8 cellular contexts compared by ENCODE assay signal in genomic region chr12:53726342-53726741, GRCh38. TPM values are rescaled to one million over a fixed set of nuclear protein-coding genes. Genes with fewer than 3 reads are reported as not detected.
DNase-seq lines count a peak whose midpoint lies in the region; ATAC-seq, FAIRE-seq and TF ChIP-seq lines count a peak whose summit lies in the region.

No MANE protein-coding gene starts in this region.

- no peaks in the 10 kb centered on the region for H3K9me3 Mint-ChIP-seq in progenitor cell of endocrine pancreas (ENCODE audit: low read depth)

- H3K36me3 ChIP-seq in GM06990 (ENCODE audit: control insufficient read depth, insufficient read depth, low read length) (peaks cover 6% of the 10 kb centered on the region), PC-9 (ENCODE audit: low read depth) (no peaks in the 10 kb centered on the region), endothelial cell of umbilical vein (ENCODE audit: control insufficient read depth in 2 of 2, extremely low read depth in 1 of 2, insufficient read depth in 2 of 2, low read length in 2 of 2) (peaks cover 0 to 27% of the 10 kb centered on the region in 2 experiments), WERI-Rb-1 (no peaks in the 10 kb centered on the region; the same call in none of the 2 replicates)

- no peak for ATAC-seq in left colon

- TF ChIP-seq CTCF in GM06990 (IDR thresholded peaks at IDR 0.05; ENCODE audit: insufficient read depth, low read length, poor library complexity, severe bottlenecking) (no peak), PC-9 (conservative IDR thresholded peaks at IDR 0.05) (no peak), endothelial cell of umbilical vein (IDR thresholded peaks at IDR 0.05; ENCODE audit: extremely low read depth in 1 of 2, insufficient read depth in 1 of 2, low read depth in 1 of 2, low read length in 2 of 2) (no peak), progenitor cell of endocrine pancreas (IDR thresholded peaks at IDR 0.05; ENCODE audit: unreplicated experiment) (no peak), WERI-Rb-1 (IDR thresholded peaks at IDR 0.05; ENCODE audit: low read depth, low read length) (no peak)

- H3F3A ChIP-seq in PC-9 (ENCODE audit: insufficient read depth, low read depth) = no peaks in the 10 kb centered on the region

- POLR2A ChIA-PET in PC-9 (lab: Charles Lee; ENCODE audit: unreplicated experiment) = interaction anchor here (0.6 kb wide), 1 partner anchor 10 kb away, joined by 7 read pairs; no protein-coding TSS in a partner anchor
- POLR2A ChIA-PET in endothelial cell of umbilical vein (lab: Charles Lee) = no interaction called here

- H3K27me3 ChIP-seq in GM06990 (replicated peaks; ENCODE audit: control insufficient read depth, insufficient read depth, low read length) (no peaks in the 10 kb centered on the region), PC-9 (ENCODE audit: insufficient read depth, low read depth) (no peaks in the 10 kb centered on the region), endothelial cell of umbilical vein (ENCODE audit: control insufficient read depth in 2 of 2, insufficient read depth in 2 of 2, low read length in 2 of 2) (peaks cover 1 to 7% of the 10 kb centered on the region in 2 experiments), WERI-Rb-1 (ENCODE audit: insufficient read depth, low read depth, severe bottlenecking) (no peaks in the 10 kb centered on the region)

- no peaks in the 10 kb centered on the region for H3K79me2 ChIP-seq in PC-9 (ENCODE audit: low read depth)
- H3K79me2 ChIP-seq in endothelial cell of umbilical vein (ENCODE audit: control insufficient read depth, insufficient read depth, low read length) = no peaks in the 10 kb centered on the region

- H3K9ac ChIP-seq in endothelial cell of umbilical vein (replicated peaks; ENCODE audit: extremely low read depth, insufficient read depth, low read length) = peak overlapping the region; percentile 61

- peaks cover 18% of the 10 kb centered on the region for H3K4me1 ChIP-seq in PC-9 (replicated peaks; ENCODE audit: insufficient read depth)
- H3K4me1 ChIP-seq in endothelial cell of umbilical vein (ENCODE audit: control insufficient read depth, extremely low read depth, insufficient read depth, low read length) = peaks cover 14% of the 10 kb centered on the region

- no peak overlapping the region for H3K27ac ChIP-seq in PC-9
- no peak overlapping the region for H3K27ac ChIP-seq in endothelial cell of umbilical vein (ENCODE audit: insufficient read depth, low read depth, low read length)
- H3K27ac ChIP-seq in WERI-Rb-1 = no peak overlapping the region

- H3K9me1 ChIP-seq in endothelial cell of umbilical vein (replicated peaks; ENCODE audit: control insufficient read depth, extremely low read depth, insufficient read depth, low read length) = no peaks in the 10 kb centered on the region

- H3K9me3 ChIP-seq in PC-9 (ENCODE audit: insufficient read depth, low read depth) = no peaks in the 10 kb centered on the region
- no peaks in the 10 kb centered on the region for H3K9me3 ChIP-seq in endothelial cell of umbilical vein (replicated peaks; ENCODE audit: control insufficient read depth, insufficient read depth, low read length)
- H3K9me3 ChIP-seq in WERI-Rb-1 (ENCODE audit: severe bottlenecking) = no peaks in the 10 kb centered on the region

- H4K20me1 ChIP-seq in PC-9 (ENCODE audit: insufficient read depth) = no peaks in the 10 kb centered on the region
- no peaks in the 10 kb centered on the region for H4K20me1 ChIP-seq in endothelial cell of umbilical vein (replicated peaks; ENCODE audit: control insufficient read depth, extremely low read depth, insufficient read depth, low read length)

- H3K4me3 ChIP-seq in GM06990 (replicated peaks; ENCODE audit: low read depth, low read length) (peak overlapping the region; percentile 74), PC-9 (peak overlapping the region; percentile 72), endothelial cell of umbilical vein (replicated peaks in 1 of 3; ENCODE audit: insufficient read depth in 1 of 3, low read depth in 1 of 3, low read length in 3 of 3) (peak overlapping the region; percentile 44 to 85 (median 56)), WERI-Rb-1 (ENCODE audit: low read depth, low read length) (no peak overlapping the region; the same call in 1 of the 2 replicates)

- dilution Hi-C loops in endothelial cell of umbilical vein (cut with MboI; ENCODE audit: extremely low pct_ligation_motif_present, low sequenced_read_pairs) = no loop called here

- H2AFZ ChIP-seq in PC-9 = peak overlapping the region; percentile 79; the same call in 1 of the 2 replicates
- no peak overlapping the region for H2AFZ ChIP-seq in endothelial cell of umbilical vein (ENCODE audit: low read depth, low read length)

- intact Hi-C loops in PC-9 (cut with micrococcal nuclease; ENCODE audit: unreplicated experiment) (no loop called here), endothelial cell of umbilical vein (cut with micrococcal nuclease) (loop anchor here (2.0 kb wide), 1 partner anchor 20 kb away; no protein-coding TSS in a partner anchor), left colon (cut with DNase I, micrococcal nuclease) (no loop called here)

- H3K4me3 Mint-ChIP-seq in progenitor cell of endocrine pancreas (ENCODE audit: low read depth) = peak overlapping the region; percentile 99

- BruUV-seq in PC-9 (replicated peaks; lab: Mats Ljungman, UMichigan) = no TSS peak
- BruUV-seq in endothelial cell of umbilical vein (replicated peaks; lab: Mats Ljungman, UMichigan) = no TSS peak

- no peak overlapping the region for H3K27ac Mint-ChIP-seq in progenitor cell of endocrine pancreas

- peaks cover 10% of the 10 kb centered on the region for H3K4me1 Mint-ChIP-seq in progenitor cell of endocrine pancreas (ENCODE audit: low read depth)

- H3K9me2 ChIP-seq in PC-9 (ENCODE audit: insufficient read depth) = no peaks in the 10 kb centered on the region

- H3K4me2 ChIP-seq in PC-9 (peak overlapping the region; percentile 94), endothelial cell of umbilical vein (ENCODE audit: insufficient read depth, low read length) (peak overlapping the region; percentile 72)

- no peak for TF ChIP-seq POLR2A in endothelial cell of umbilical vein (IDR thresholded peaks at IDR 0.05; ENCODE audit: low read depth, low read length)

- DNase-seq in GM06990 (ENCODE audit: extremely low read depth, insufficient read length) (no peak), PC-9 (no peak), endothelial cell of umbilical vein (ENCODE audit: low read depth, low spot score) (no peak), progenitor cell of endocrine pancreas (ENCODE audit: low spot score, unreplicated experiment) (no peak), left colon (no peak), NCI-H1694 (lab: John Stamatoyannopoulos, UW) (no peak), WERI-Rb-1 (no peak), nucleus accumbens (lab: John Stamatoyannopoulos, UW) (no peak)

- FAIRE-seq in endothelial cell of umbilical vein (lab: Jason Lieb, UNC) = no peak

- CTCF ChIA-PET in PC-9 (lab: Charles Lee) (interaction anchor here (0.6 to 2.5 kb wide), 2 partner anchors 17 to 100 kb away, joined by 3 to 11 read pairs; partner anchors contain the start of gene ATF7), endothelial cell of umbilical vein (lab: Charles Lee) (interaction anchor here (0.7 to 4.8 kb wide), 5 partner anchors 14 to 24 kb away, joined by 3 to 34 read pairs (median 13); no protein-coding TSS in a partner anchor)

- peaks cover 8% of the 10 kb centered on the region for H3K36me3 Mint-ChIP-seq in progenitor cell of endocrine pancreas (ENCODE audit: insufficient read depth)

- H3K27me3 Mint-ChIP-seq in progenitor cell of endocrine pancreas = peaks cover 6% of the 10 kb centered on the region

TF ChIP-seq in endothelial cell of umbilical vein, 7 proteins besides CTCF, POLR2A, EP300 and RAD21 (continues in another document):
- TF ChIP-seq POLR2AphosphoS5 (IDR thresholded peaks at IDR 0.05; ENCODE audit: insufficient read depth, low read depth, low read length) = no peak
- no peak for TF ChIP-seq EZH2 (IDR thresholded peaks at IDR 0.05; ENCODE audit: borderline replicate concordance, low read depth, low read length, severe bottlenecking)

RNA-seq across cellular contexts. Expression of gene CALCOCO1, which starts 0.9 kb away (rescaled TPM):
- total RNA-seq in PC-9 (2021) (67.4 and 88.9 TPM in 2 replicates), endothelial cell of umbilical vein (61.8 and 70.9 TPM in 2 replicates), progenitor cell of endocrine pancreas (89.5 and 101 TPM in 2 replicates), left colon (10 to 100 TPM; 65.0 to 91.0 TPM)
- 135 and 146 TPM in 2 replicates for polyA plus RNA-seq in endothelial cell of umbilical vein
- 59.0 and 74.5 TPM in 2 replicates for polyA plus RNA-seq in endothelial cell of umbilical vein (2011; cell fraction: cytosol; rRNA removed)
- polyA plus RNA-seq in endothelial cell of umbilical vein (2011; cell fraction: nucleus; rRNA removed) = 435 and 521 TPM in 2 replicates
- polyA plus RNA-seq in endothelial cell of umbilical vein (2012) = 63.7 and 64.1 TPM in 2 replicates
- 102 and 136 TPM in 2 replicates for polyA minus RNA-seq in endothelial cell of umbilical vein
- polyA minus RNA-seq in endothelial cell of umbilical vein (2011; cell fraction: cytosol; rRNA and poly(A)+ RNA removed) = 8.0 TPM
- 79.0 and 96.8 TPM in 2 replicates for polyA minus RNA-seq in endothelial cell of umbilical vein (2011; cell fraction: nucleus; rRNA and poly(A)+ RNA removed)

RNA-seq across cellular contexts. Expression of gene CISTR, which starts 25.4 kb away (rescaled TPM):
- total RNA-seq in PC-9 (2021) = not detected in 2 replicates
- total RNA-seq in endothelial cell of umbilical vein = not detected in 2 replicates
- polyA plus RNA-seq in endothelial cell of umbilical vein = not detected in 2 replicates
- polyA plus RNA-seq in endothelial cell of umbilical vein (2011; cell fraction: cytosol; rRNA removed) = not detected in 2 replicates
- polyA plus RNA-seq in endothelial cell of umbilical vein (2011; cell fraction: nucleus; rRNA removed) = not detected in 2 replicates
- not detected in 2 replicates for polyA plus RNA-seq in endothelial cell of umbilical vein (2012)
- not detected in 2 replicates for polyA minus RNA-seq in endothelial cell of umbilical vein
- polyA minus RNA-seq in endothelial cell of umbilical vein (2011; cell fraction: cytosol; rRNA and poly(A)+ RNA removed) = not detected
- not detected in 2 replicates for polyA minus RNA-seq in endothelial cell of umbilical vein (2011; cell fraction: nucleus; rRNA and poly(A)+ RNA removed)
- 0.58 TPM in 1 of 2 replicates, not detected in the other for total RNA-seq in progenitor cell of endocrine pancreas
- not detected for total RNA-seq in left colon

RNA-seq across cellular contexts. Expression of gene ATP5MC2, which starts 50.5 kb away (rescaled TPM):
- total RNA-seq in PC-9 (2021) (270 and 280 TPM in 2 replicates), endothelial cell of umbilical vein (375 and 402 TPM in 2 replicates), progenitor cell of endocrine pancreas (316 and 327 TPM in 2 replicates), left colon (100 to 1,000 TPM; 323 to 371 TPM)
- polyA plus RNA-seq in endothelial cell of umbilical vein = 820 and 971 TPM in 2 replicates
- 532 and 616 TPM in 2 replicates for polyA plus RNA-seq in endothelial cell of umbilical vein (2011; cell fraction: cytosol; rRNA removed)
- 178 and 218 TPM in 2 replicates for polyA plus RNA-seq in endothelial cell of umbilical vein (2011; cell fraction: nucleus; rRNA removed)
- 505 and 689 TPM in 2 replicates for polyA plus RNA-seq in endothelial cell of umbilical vein (2012)
- polyA minus RNA-seq in endothelial cell of umbilical vein = 1,130 and 1,205 TPM in 2 replicates
- 471 TPM for polyA minus RNA-seq in endothelial cell of umbilical vein (2011; cell fraction: cytosol; rRNA and poly(A)+ RNA removed)
- polyA minus RNA-seq in endothelial cell of umbilical vein (2011; cell fraction: nucleus; rRNA and poly(A)+ RNA removed) = 100 and 119 TPM in 2 replicates
